ENCODE assay signal across 26 cellular contexts in the genomic region with DNA sequence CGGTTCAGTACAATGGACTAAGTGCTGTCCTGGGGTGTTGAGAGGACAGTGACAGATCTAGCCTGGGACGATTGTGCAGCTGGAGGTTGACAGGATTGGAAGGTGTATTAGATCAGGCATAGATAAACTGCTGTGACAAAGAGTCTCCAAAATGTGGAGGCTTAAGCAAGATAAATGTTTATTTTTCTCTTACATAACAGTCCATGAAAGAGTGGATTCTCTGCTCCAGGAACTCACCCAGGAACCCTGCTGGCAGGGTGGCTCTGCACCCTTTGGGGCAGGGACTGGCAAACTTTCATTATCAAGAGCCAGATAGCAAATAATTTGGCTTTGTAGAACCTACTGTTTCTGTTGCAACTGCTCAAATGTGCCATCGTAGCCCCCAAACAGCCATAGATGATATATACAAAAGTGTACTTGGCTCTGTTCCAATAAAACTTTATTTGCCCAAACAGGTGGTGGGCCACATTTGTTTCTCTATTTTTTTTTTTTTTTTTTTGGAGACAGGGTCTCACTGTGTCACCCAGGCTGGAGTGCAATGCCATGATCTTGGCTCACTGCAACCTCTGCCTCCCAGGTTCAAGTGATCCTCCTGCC. TPM values are rescaled to one million over a fixed set of nuclear protein-coding genes. Genes with fewer than 3 reads are reported as not detected.
"Had no signal": no experiment of that assay in that cellular context is flagged by ENCODE, and none has a peak within 500 bp of the region (broad histone marks: within the 10 kb centered on the region; RNA-seq: fewer than 3 reads in every experiment).

No MANE protein-coding gene starts in this region.

- H3K27ac Mint-ChIP-seq: activated CD4-positive, alpha-beta memory T cell treated with anti-CD3 and anti-CD28 coated beads for 36 hours; activated naive CD8-positive, alpha-beta T cell treated with anti-CD3 and anti-CD28 coated beads, Interleukin-2, amount 50 U/mL, for 24 hours; mesothelial cell of epicardium; naive B cell; nephron progenitor cell; stimulated activated naive B cell treated with anti-CD40 and anti-IgM and Interleukin-4, amounts not matched to agents 10 μg/mL and 1 μg/mL and 100 μg/mL, for 72 hours had no signal

- H3K79me2 ChIP-seq: hepatocyte had no signal

- H3K36me3 Mint-ChIP-seq: activated CD4-positive, alpha-beta memory T cell treated with anti-CD3 and anti-CD28 coated beads for 36 hours; mesothelial cell of epicardium; naive B cell had no signal

- H3K4me3 ChIP-seq: gastroesophageal sphincter, hepatocyte, pancreas, prostate gland, suprapubic skin, tibial artery had no signal

- H3K36me3 ChIP-seq: gastroesophageal sphincter, pancreas, prostate gland, suprapubic skin, tibial artery had no signal

- DNase-seq: activated CD4-positive, alpha-beta memory T cell treated with anti-CD3 and anti-CD28 coated beads for 36 hours; activated CD4-positive, alpha-beta T cell treated with anti-CD3 and anti-CD28 coated beads for 48 hours; activated CD8-positive, alpha-beta memory T cell treated with anti-CD3 and anti-CD28 coated beads, Interleukin-2, amount 50 U/mL, for 4 hours; activated gamma-delta T cell treated with Interleukin-2 at 50 U/mL for 16 hours; activated naive CD4-positive, alpha-beta T cell treated with anti-CD3 and anti-CD28 coated beads, Interleukin-2, amount 50 U/mL, for 16 hours; activated naive CD8-positive, alpha-beta T cell treated with anti-CD3 and anti-CD28 coated beads, Interleukin-2, amount 50 U/mL, for 24 hours; activated T-cell treated with anti-CD3 and anti-CD28 coated beads, Interleukin-2, amount 50 U/mL, for 1 hour; amygdala; central memory CD4-positive, alpha-beta T cell; islet precursor cell; left ventricle myocardium superior; naive B cell; nephron progenitor cell; pancreas; stimulated activated CD4-positive, alpha-beta T cell treated with anti-CD3 and anti-CD28 coated beads, Interleukin-15, amount 100 ng/mL, for 24 hours; stimulated activated CD4-positive, alpha-beta T cell treated with anti-CD3 and anti-CD28 coated beads, Interleukin-2, amount 100 ng/mL, for 24 hours; stimulated activated naive B cell treated with anti-CD40 and anti-IgM and Interleukin-4, amounts not matched to agents 10 μg/mL and 1 μg/mL and 100 μg/mL, for 72 hours; tibial artery had no signal

- H3K9me3 ChIP-seq: gastroesophageal sphincter, pancreas, prostate gland, suprapubic skin, tibial artery had no signal

- H2AFZ ChIP-seq: hepatocyte had no signal

- H3K4me1 ChIP-seq: gastroesophageal sphincter, pancreas, prostate gland, suprapubic skin, tibial artery had no signal

- ATAC-seq: activated naive CD8-positive, alpha-beta T cell treated with anti-CD3 and anti-CD28 coated beads, Interleukin-2, amount 50 U/mL, for 24 hours; gastroesophageal sphincter; left ventricle myocardium superior; pancreas; stimulated activated naive B cell treated with anti-CD40 and anti-IgM and Interleukin-4, amounts not matched to agents 10 μg/mL and 1 μg/mL and 100 μg/mL, for 72 hours had no signal

- H3K27me3 Mint-ChIP-seq: activated naive CD8-positive, alpha-beta T cell treated with anti-CD3 and anti-CD28 coated beads, Interleukin-2, amount 50 U/mL, for 24 hours had no signal

- H3K4me2 ChIP-seq: hepatocyte had no signal

- H3K27ac ChIP-seq: gastroesophageal sphincter, hepatocyte, pancreas, prostate gland, suprapubic skin, tibial artery had no signal

- H3K4me3 Mint-ChIP-seq: activated CD4-positive, alpha-beta memory T cell treated with anti-CD3 and anti-CD28 coated beads for 36 hours; activated naive CD8-positive, alpha-beta T cell treated with anti-CD3 and anti-CD28 coated beads, Interleukin-2, amount 50 U/mL, for 24 hours; mesothelial cell of epicardium; naive B cell; nephron progenitor cell; stimulated activated naive B cell treated with anti-CD40 and anti-IgM and Interleukin-4, amounts not matched to agents 10 μg/mL and 1 μg/mL and 100 μg/mL, for 72 hours had no signal

- H3K9me3 Mint-ChIP-seq: activated CD4-positive, alpha-beta memory T cell treated with anti-CD3 and anti-CD28 coated beads for 36 hours; activated naive CD8-positive, alpha-beta T cell treated with anti-CD3 and anti-CD28 coated beads, Interleukin-2, amount 50 U/mL, for 24 hours; mesothelial cell of epicardium; naive B cell; nephron progenitor cell had no signal

- H3K27me3 ChIP-seq: gastroesophageal sphincter, hepatocyte, pancreas, suprapubic skin, tibial artery had no signal

- FAIRE-seq: endothelial cell of umbilical vein, pancreas had no signal

- H3K4me1 Mint-ChIP-seq: activated naive CD8-positive, alpha-beta T cell treated with anti-CD3 and anti-CD28 coated beads, Interleukin-2, amount 50 U/mL, for 24 hours; naive B cell had no signal

RNA-seq across cellular contexts. Expression of a gene that starts 9.7 kb away (rescaled TPM):
- total RNA-seq: activated CD8-positive, alpha-beta memory T cell treated with anti-CD3 and anti-CD28 coated beads for 36 hours; endothelial cell of umbilical vein; hepatocyte; mesothelial cell of epicardium; prostate gland; ureter had no signal
- polyA plus RNA-seq: hepatocyte, pancreas had no signal
